ENCODE assay signal across 25 cellular contexts in the genomic region with DNA sequence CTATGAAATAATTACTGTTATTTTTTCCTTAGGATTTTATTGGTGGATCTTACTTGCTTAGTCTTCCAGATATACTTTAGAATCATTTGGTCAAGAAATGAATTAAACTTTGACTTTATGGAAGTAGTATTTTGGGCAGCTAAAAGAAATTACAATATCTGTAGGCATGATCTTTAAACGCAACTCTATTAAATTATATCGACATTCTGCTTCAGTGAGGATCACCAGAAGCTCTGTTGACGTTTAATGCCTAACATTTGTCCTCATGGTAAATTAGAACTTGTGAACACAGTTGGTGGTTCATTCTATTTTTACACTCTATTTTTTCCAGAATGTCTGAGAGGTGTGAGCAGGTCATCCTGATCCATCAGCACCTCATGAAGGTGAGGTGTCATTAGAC.
A peak's percentile ranks its signal among the peaks of the same experiment; 100 is the strongest.
DNase-seq lines count a peak whose midpoint lies in the region; ATAC-seq, FAIRE-seq and TF ChIP-seq lines count a peak whose summit lies in the region.
"Had no signal": no experiment of that assay in that cellular context is flagged by ENCODE, and none has a peak within 500 bp of the region (broad histone marks: within the 10 kb centered on the region; RNA-seq: fewer than 3 reads in every experiment).

No MANE protein-coding gene starts in this region.

- H3K9ac ChIP-seq in neural cell (ENCODE audit: low read length): no peak overlapping the region
- H3K9ac ChIP-seq: BLaER1 had no signal

- H3K4me2 ChIP-seq in neural cell (ENCODE audit: low read length): no peak overlapping the region
- H3K4me2 ChIP-seq: BLaER1 had no signal

- no peaks in the 10 kb centered on the region for H3K4me1 ChIP-seq in psoas muscle
- H3K4me1 ChIP-seq: BE2C, BLaER1 had no signal

- TF ChIP-seq RAD21 in neural cell (conservative IDR thresholded peaks at IDR 0.05): no peak

- H2AFZ ChIP-seq in neural cell (ENCODE audit: low read depth, low read length): no peak overlapping the region

- 79 to 80% (median 79%) methylated on average over 3 of the region's 3 CpGs for WGBS in psoas muscle, 3 donors

- peak; percentile 55 for FAIRE-seq in GM19239 (lab: Jason Lieb, UNC)
- FAIRE-seq: GM12878, GM12892, GM18507 had no signal

- no peaks in the 10 kb centered on the region for H3K79me2 ChIP-seq in neural cell (replicated peaks; ENCODE audit: insufficient read depth, low read length)

- no peaks in the 10 kb centered on the region for H3F3A ChIP-seq in neural cell (ENCODE audit: insufficient read depth, low read length, poor library complexity, severe bottlenecking)

- H3K36me3 ChIP-seq in neural cell (ENCODE audit: insufficient read depth, low read length) (no peaks in the 10 kb centered on the region), psoas muscle (ENCODE audit: insufficient read depth in 1 of 2, low read depth in 1 of 2) (no peaks in the 10 kb centered on the region)
- H3K36me3 ChIP-seq: BE2C, BLaER1 had no signal

- ATAC-seq in psoas muscle (no peak), HG02763 (IDR thresholded peaks at IDR 0.05; ENCODE audit: unreplicated experiment) (no peak)
- ATAC-seq: GM12878 had no signal

- intact Hi-C loops in psoas muscle (cut with DNase I): no loop called here

- no peaks in the 10 kb centered on the region for H4K20me1 ChIP-seq in neural cell (ENCODE audit: insufficient read depth)
- H4K20me1 ChIP-seq: BLaER1 had no signal

- DNase-seq in GM19239 (ENCODE audit: insufficient read length, low spot score): no peak
- DNase-seq in SK-N-DZ (ENCODE audit: low spot score): peak; percentile 58
- DNase-seq in psoas muscle: no peak
- no peak for DNase-seq in cerebellum (ENCODE audit: low spot score)
- DNase-seq: 8988T; ACHN; BE2C; C1 segment of cervical spinal cord; CD4-positive, alpha-beta memory T cell; CD4-positive, CD25-positive, alpha-beta regulatory T cell; CD8-positive, alpha-beta memory T cell; COR-L47; DMS 273 treated with DMSO at 0.1 percent for 48 hours; DMS153; DMS53; DMS79; DND-41; EL; GDM1 had no signal

- H3K9me3 ChIP-seq in neural cell (ENCODE audit: low read length): no peaks in the 10 kb centered on the region
- no peaks in the 10 kb centered on the region for H3K9me3 ChIP-seq in psoas muscle
- H3K9me3 ChIP-seq: BE2C, BLaER1 had no signal

- H3K27me3 ChIP-seq in neural cell (ENCODE audit: insufficient read depth, low read depth, low read length): no peaks in the 10 kb centered on the region
- H3K27me3 ChIP-seq in psoas muscle (ENCODE audit: insufficient read depth in 3 of 3, low read length in 2 of 3): no peaks in the 10 kb centered on the region
- H3K27me3 ChIP-seq: BE2C, BLaER1 had no signal

- H3K9me2 ChIP-seq in neural cell (ENCODE audit: insufficient read depth, low read length): no peaks in the 10 kb centered on the region

- TF ChIP-seq CTCF in neural cell (IDR thresholded peaks at IDR 0.05; ENCODE audit: poor library complexity, severe bottlenecking): no peak
- no peak for TF ChIP-seq CTCF in psoas muscle (IDR thresholded peaks at IDR 0.05)

- H3K27ac ChIP-seq in neural cell (ENCODE audit: low read length) (no peak overlapping the region), psoas muscle (no peak overlapping the region)
- H3K27ac ChIP-seq: BLaER1 had no signal

- TF ChIP-seq EP300 in neural cell (conservative IDR thresholded peaks at IDR 0.05; ENCODE audit: poor library complexity, severe bottlenecking): no peak

- no peak overlapping the region for H3K4me3 ChIP-seq in neural cell (ENCODE audit: low read length)
- no peak overlapping the region for H3K4me3 ChIP-seq in psoas muscle
- H3K4me3 ChIP-seq: BLaER1, GM12878 had no signal

TF ChIP-seq in neural cell, 6 proteins besides CTCF, POLR2A, EP300 and RAD21:
- TF ChIP-seq, protein P1, sequence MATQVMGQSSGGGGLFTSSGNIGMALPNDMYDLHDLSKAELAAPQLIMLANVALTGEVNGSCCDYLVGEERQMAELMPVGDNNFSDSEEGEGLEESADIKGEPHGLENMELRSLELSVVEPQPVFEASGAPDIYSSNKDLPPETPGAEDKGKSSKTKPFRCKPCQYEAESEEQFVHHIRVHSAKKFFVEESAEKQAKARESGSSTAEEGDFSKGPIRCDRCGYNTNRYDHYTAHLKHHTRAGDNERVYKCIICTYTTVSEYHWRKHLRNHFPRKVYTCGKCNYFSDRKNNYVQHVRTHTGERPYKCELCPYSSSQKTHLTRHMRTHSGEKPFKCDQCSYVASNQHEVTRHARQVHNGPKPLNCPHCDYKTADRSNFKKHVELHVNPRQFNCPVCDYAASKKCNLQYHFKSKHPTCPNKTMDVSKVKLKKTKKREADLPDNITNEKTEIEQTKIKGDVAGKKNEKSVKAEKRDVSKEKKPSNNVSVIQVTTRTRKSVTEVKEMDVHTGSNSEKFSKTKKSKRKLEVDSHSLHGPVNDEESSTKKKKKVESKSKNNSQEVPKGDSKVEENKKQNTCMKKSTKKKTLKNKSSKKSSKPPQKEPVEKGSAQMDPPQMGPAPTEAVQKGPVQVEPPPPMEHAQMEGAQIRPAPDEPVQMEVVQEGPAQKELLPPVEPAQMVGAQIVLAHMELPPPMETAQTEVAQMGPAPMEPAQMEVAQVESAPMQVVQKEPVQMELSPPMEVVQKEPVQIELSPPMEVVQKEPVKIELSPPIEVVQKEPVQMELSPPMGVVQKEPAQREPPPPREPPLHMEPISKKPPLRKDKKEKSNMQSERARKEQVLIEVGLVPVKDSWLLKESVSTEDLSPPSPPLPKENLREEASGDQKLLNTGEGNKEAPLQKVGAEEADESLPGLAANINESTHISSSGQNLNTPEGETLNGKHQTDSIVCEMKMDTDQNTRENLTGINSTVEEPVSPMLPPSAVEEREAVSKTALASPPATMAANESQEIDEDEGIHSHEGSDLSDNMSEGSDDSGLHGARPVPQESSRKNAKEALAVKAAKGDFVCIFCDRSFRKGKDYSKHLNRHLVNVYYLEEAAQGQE (IDR thresholded peaks at IDR 0.05; ENCODE audit: borderline replicate concordance): peak; percentile 27
- no peak for TF ChIP-seq POLR2AphosphoS5 (IDR thresholded peaks at IDR 0.05)
